17 cellular contexts compared by ENCODE assay signal in the genomic region with DNA sequence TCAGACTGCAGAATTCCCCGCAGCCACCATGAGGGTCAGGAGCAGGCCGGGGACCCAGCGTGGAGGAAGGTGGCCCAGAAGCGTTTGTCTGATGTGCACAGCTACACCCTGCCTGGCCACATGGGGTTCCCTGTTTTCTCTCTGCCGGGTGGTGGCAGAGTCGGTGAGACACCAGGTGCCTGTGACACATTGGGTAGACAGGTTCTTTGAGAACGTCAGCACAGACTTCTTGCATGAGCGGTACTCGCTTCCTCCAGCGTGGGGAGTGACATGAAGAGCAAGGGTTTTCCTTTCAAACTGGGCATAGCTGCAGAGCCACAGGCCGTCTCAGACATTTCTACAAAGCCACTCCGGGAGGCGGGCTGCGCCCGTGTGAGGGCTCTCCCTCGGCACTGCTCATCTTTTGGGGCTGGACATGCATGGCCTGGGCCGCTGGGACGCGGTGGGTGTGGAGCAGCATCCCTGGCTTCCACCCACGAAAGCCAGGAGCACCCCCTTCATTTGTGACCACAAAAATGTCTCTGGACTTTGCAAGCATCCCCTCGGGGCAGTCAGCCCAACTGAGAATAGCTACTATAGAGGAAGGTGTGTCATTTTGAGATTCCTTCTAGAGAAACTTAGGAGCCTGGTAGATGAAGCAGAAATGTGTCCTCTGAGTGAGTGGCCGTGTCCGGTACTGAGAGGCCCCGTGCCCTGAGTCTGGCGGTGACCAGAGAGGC. TPM values are rescaled to one million over a fixed set of nuclear protein-coding genes. Genes with fewer than 3 reads are reported as not detected.
DNase-seq lines count a peak whose midpoint lies in the region; ATAC-seq, FAIRE-seq and TF ChIP-seq lines count a peak whose summit lies in the region.
"Had no signal": no experiment of that assay in that cellular context is flagged by ENCODE, and none has a peak within 500 bp of the region (broad histone marks: within the 10 kb centered on the region; RNA-seq: fewer than 3 reads in every experiment).

No MANE protein-coding gene starts in this region.

- CTCF ChIA-PET in HepG2 (lab: Yijun Ruan, JAX; ENCODE audit: low intra/inter-chr PET ratio, low total read pairs) = no interaction called here

- TSS peak; percentile 24 for BruUV-seq in HepG2 (replicated peaks; lab: Mats Ljungman, UMichigan)

- H3K9me3 ChIP-seq in HepG2 (ENCODE audit: low read length) = no peaks in the 10 kb centered on the region
- H3K9me3 ChIP-seq in right lobe of liver = no peaks in the 10 kb centered on the region
- no peaks in the 10 kb centered on the region for H3K9me3 ChIP-seq in Peyer's patch

- no peak overlapping the region for H2AFZ ChIP-seq in HepG2 (ENCODE audit: low read length)

- H3K4me1 ChIP-seq in HepG2 (ENCODE audit: insufficient read depth, low read length) = no peaks in the 10 kb centered on the region
- H3K4me1 ChIP-seq in right lobe of liver = no peaks in the 10 kb centered on the region
- no peaks in the 10 kb centered on the region for H3K4me1 ChIP-seq in Peyer's patch

- POLR2A ChIA-PET in HepG2 (lab: Yijun Ruan, JAX) = no interaction called here

- WGBS in HepG2 (ENCODE audit: low lambda C conversion rate) = 96% methylated on average over 14 of the region's 25 CpGs
- 94% methylated on average over 10 of the region's 25 CpGs for WGBS in right lobe of liver (ENCODE audit: insufficient coverage, low coverage, low lambda C conversion rate, missing lambda C conversion rate)

- no peaks in the 10 kb centered on the region for H4K20me1 ChIP-seq in HepG2 (ENCODE audit: insufficient read depth, low read length)

- TF ChIP-seq CTCF in HepG2 (CRISPR knock-in tag; IDR thresholded peaks at IDR 0.05) (no peak), right lobe of liver (IDR thresholded peaks at IDR 0.05) (no peak), Peyer's patch (IDR thresholded peaks at IDR 0.05) (no peak)

- H3K36me3 ChIP-seq in HepG2 (replicated peaks in 1 of 2; ENCODE audit: control insufficient read depth in 1 of 2, insufficient read depth in 2 of 2, low read length in 2 of 2) (peaks cover 15 to 50% of the 10 kb centered on the region in 2 experiments; a peak in 4 of 5 replicates), right lobe of liver (peaks cover 0 to 42% (median 14%) of the 10 kb centered on the region in 4 donors), Peyer's patch (peaks cover 0 to 78% (median 0%) of the 10 kb centered on the region in 3 donors)

- H3K4me2 ChIP-seq in HepG2 (ENCODE audit: low read depth, low read length) = no peak overlapping the region

- H3K27ac ChIP-seq in HepG2 (ENCODE audit: extremely low read length, insufficient read depth, low read length) = no peak overlapping the region
- H3K27ac ChIP-seq in right lobe of liver = no peak overlapping the region
- no peak overlapping the region for H3K27ac ChIP-seq in Peyer's patch

- DNase-seq in HepG2 (ENCODE audit: low spot score) = no peak
- no peak for DNase-seq in right lobe of liver
- DNase-seq in amniotic stem cell (lab: John Stamatoyannopoulos, UW) = peak; percentile 75
- peak; percentile 84 for DNase-seq in hepatic stellate cell (ENCODE audit: low spot score)
- peak; percentile 62 for DNase-seq in urothelium cell line (ENCODE audit: low spot score)
- no peak for DNase-seq in COLO829 (ENCODE audit: low spot score)
- DNase-seq in Peyer's patch = no peak
- DNase-seq: caudate nucleus; Karpas-422; left cardiac atrium; NCI-H345; SHP77 treated with DMSO at 0.1 percent for 48 hours; stimulated activated CD4-positive, alpha-beta T cell treated with anti-CD3 and anti-CD28 coated beads, Interleukin-2, amount 100 ng/mL, for 48 hours had no signal

- ATAC-seq in HepG2 (no peak), right lobe of liver (no peak), GM21390 (IDR thresholded peaks at IDR 0.05; ENCODE audit: unreplicated experiment) (no peak)
- ATAC-seq: activated CD4-positive, CD25-positive, alpha-beta regulatory T cell treated with anti-CD3 and anti-CD28 coated beads, Interleukin-2, amount 50 U/mL, for 24 hours; left cardiac atrium had no signal

- no peak overlapping the region for H3K9ac ChIP-seq in HepG2 (ENCODE audit: insufficient read depth, low read depth, low read length)

- in situ Hi-C loops in HepG2 (cut with HindIII; ENCODE audit: extremely low pct_ligation_motif_present, low pct_unique_long_range_greater_than_20kb) = no loop called here

- no peak for FAIRE-seq in HepG2 (lab: Jason Lieb, UNC)
- no peak for FAIRE-seq in urothelium cell line (lab: Jason Lieb, UNC)
- FAIRE-seq: A204.1, G401.6 had no signal

- TF ChIP-seq EP300 in HepG2 (IDR thresholded peaks at IDR 0.05; ENCODE audit: low read depth in 2 of 2, low read length in 2 of 2) = no peak
- TF ChIP-seq EP300 in HepG2 (CRISPR knock-in tag; IDR thresholded peaks at IDR 0.05; ENCODE audit: borderline replicate concordance) = no peak

- TF ChIP-seq RAD21 in HepG2 (CRISPR knock-in tag; IDR thresholded peaks at IDR 0.05) = no peak

- H3K27me3 ChIP-seq in HepG2 (ENCODE audit: control insufficient read depth in 1 of 2, insufficient read depth in 2 of 2, low read length in 2 of 2) = no peaks in the 10 kb centered on the region
- H3K27me3 ChIP-seq in right lobe of liver = no peaks in the 10 kb centered on the region
- H3K27me3 ChIP-seq in Peyer's patch = no peaks in the 10 kb centered on the region

- intact Hi-C loops in HepG2 (cut with micrococcal nuclease; ENCODE audit: unreplicated experiment) = no loop called here
- intact Hi-C loops in right lobe of liver (cut with DNase I) = no loop called here

- H3K79me2 ChIP-seq in HepG2 (ENCODE audit: insufficient read depth, low read length) = no peaks in the 10 kb centered on the region

- H3K4me3 ChIP-seq in HepG2 (replicated peaks in 1 of 3; ENCODE audit: insufficient read depth in 1 of 3, low read depth in 2 of 3, low read length in 3 of 3) (no peak overlapping the region), right lobe of liver (no peak overlapping the region), Peyer's patch (no peak overlapping the region)

- TF ChIP-seq POLR2A in HepG2 (IDR thresholded peaks at IDR 0.05; ENCODE audit: insufficient read depth in 1 of 2, low read depth in 2 of 2, low read length in 2 of 2) (no peak), right lobe of liver (IDR thresholded peaks at IDR 0.05) (no peak), Peyer's patch (IDR thresholded peaks at IDR 0.05) (no peak)

RNA-seq across cellular contexts. Expression of a gene that starts 26.0 kb away (rescaled TPM):
- 4.9 and 15.9 TPM in 2 replicates for total RNA-seq in HepG2 (2016; rRNA removed; fragmentation: Illumina TruSeq; extraction: Trizol)
- 27.7 and 30.7 TPM in 2 replicates for total RNA-seq in HepG2 (2016; cell fraction: cytosol; rRNA removed; fragmentation: Illumina TruSeq; extraction: Trizol; ENCODE audit: low read depth)
- total RNA-seq in HepG2 (2016; cell fraction: insoluble cytoplasmic fraction; rRNA removed; fragmentation: Illumina TruSeq; extraction: Trizol) = 6.6 and 17.1 TPM in 2 replicates
- total RNA-seq in HepG2 (2016; cell fraction: membrane; rRNA removed; fragmentation: Illumina TruSeq; extraction: Trizol) = 19.1 and 22.3 TPM in 2 replicates
- total RNA-seq in HepG2 (2016; cell fraction: nucleus; rRNA removed; fragmentation: Illumina TruSeq; extraction: Trizol) = 17.5 and 23.3 TPM in 2 replicates
- 10.4 and 13.9 TPM in 2 replicates for polyA plus RNA-seq in HepG2 (2011; rRNA removed)
- 7.3 and 17.7 TPM in 2 replicates for polyA plus RNA-seq in HepG2 (2011; cell fraction: cytosol; rRNA removed)
- 96.4 and 121 TPM in 2 replicates for polyA plus RNA-seq in HepG2 (2011; cell fraction: nucleus; rRNA removed)
- 5.5 and 9.1 TPM in 2 replicates for polyA plus RNA-seq in HepG2 (2012)
- 21.1 and 24.5 TPM in 2 replicates for polyA plus RNA-seq in HepG2 (2016; cell fraction: cytosol; fragmentation: Illumina TruSeq; extraction: Trizol; ENCODE audit: low read depth)
- polyA plus RNA-seq in HepG2 (2016; cell fraction: insoluble cytoplasmic fraction; fragmentation: Illumina TruSeq; extraction: Trizol; ENCODE audit: low read depth) = 5.3 and 5.8 TPM in 2 replicates
- 12.6 and 13.9 TPM in 2 replicates for polyA plus RNA-seq in HepG2 (2016; cell fraction: membrane; fragmentation: Illumina TruSeq; extraction: Trizol; ENCODE audit: low read depth)
- 35.8 and 39.3 TPM in 2 replicates for polyA plus RNA-seq in HepG2 (2016; cell fraction: nucleus; fragmentation: Illumina TruSeq; extraction: Trizol; ENCODE audit: insufficient read depth, low read depth)
- polyA minus RNA-seq in HepG2 (2011; rRNA and poly(A)+ RNA removed; ENCODE audit: low replicate concordance) = 2.3 and 4.2 TPM in 2 replicates
- polyA minus RNA-seq in HepG2 (2011; cell fraction: cytosol; rRNA and poly(A)+ RNA removed) = 2.1 and 3.5 TPM in 2 replicates
- 8.4 and 9.0 TPM in 2 replicates for polyA minus RNA-seq in HepG2 (2011; cell fraction: nucleus; rRNA and poly(A)+ RNA removed)
- total RNA-seq in right lobe of liver = 10 to 100 TPM; 17.9 to 36.1 (median 23.2) TPM
- total RNA-seq in Peyer's patch = 100 to 1,000 TPM in 3 of 4 donors, 10 to 100 TPM in 1; 69.3 to 150 (median 126) TPM

RNA-seq across cellular contexts. Expression of a gene that starts 27.3 kb away (rescaled TPM):
- total RNA-seq in HepG2 (2016; rRNA removed; fragmentation: Illumina TruSeq; extraction: Trizol) (1.7 and 7.6 TPM in 2 replicates), right lobe of liver (10 to 100 TPM in 1 of 6 experiments, 1 to 10 TPM in 5; 3.8 to 11.1 (median 5.0) TPM), Peyer's patch (10 to 100 TPM; 54.6 to 99.9 (median 67.0) TPM)
- total RNA-seq in HepG2 (2016; cell fraction: cytosol; rRNA removed; fragmentation: Illumina TruSeq; extraction: Trizol; ENCODE audit: low read depth) = 0.79 and 1.3 TPM in 2 replicates
- 1.7 and 6.0 TPM in 2 replicates for total RNA-seq in HepG2 (2016; cell fraction: insoluble cytoplasmic fraction; rRNA removed; fragmentation: Illumina TruSeq; extraction: Trizol)
- 1.2 TPM in 2 replicates for total RNA-seq in HepG2 (2016; cell fraction: membrane; rRNA removed; fragmentation: Illumina TruSeq; extraction: Trizol)
- total RNA-seq in HepG2 (2016; cell fraction: nucleus; rRNA removed; fragmentation: Illumina TruSeq; extraction: Trizol) = 7.8 and 8.4 TPM in 2 replicates
- polyA plus RNA-seq in HepG2 (2011; rRNA removed) = 4.4 and 6.5 TPM in 2 replicates
- polyA plus RNA-seq in HepG2 (2011; cell fraction: cytosol; rRNA removed) = 1.3 and 2.0 TPM in 2 replicates
- 81.3 and 90.4 TPM in 2 replicates for polyA plus RNA-seq in HepG2 (2011; cell fraction: nucleus; rRNA removed)
- 3.4 and 4.5 TPM in 2 replicates for polyA plus RNA-seq in HepG2 (2012)
- 0.23 and 0.36 TPM in 2 replicates for polyA plus RNA-seq in HepG2 (2016; cell fraction: cytosol; fragmentation: Illumina TruSeq; extraction: Trizol; ENCODE audit: low read depth)
- polyA plus RNA-seq in HepG2 (2016; cell fraction: insoluble cytoplasmic fraction; fragmentation: Illumina TruSeq; extraction: Trizol; ENCODE audit: low read depth) = 1.7 and 2.2 TPM in 2 replicates
- polyA plus RNA-seq in HepG2 (2016; cell fraction: membrane; fragmentation: Illumina TruSeq; extraction: Trizol; ENCODE audit: low read depth) = 0.51 and 0.65 TPM in 2 replicates
- polyA plus RNA-seq in HepG2 (2016; cell fraction: nucleus; fragmentation: Illumina TruSeq; extraction: Trizol; ENCODE audit: insufficient read depth, low read depth) = 31.9 and 34.1 TPM in 2 replicates
- polyA minus RNA-seq in HepG2 (2011; rRNA and poly(A)+ RNA removed; ENCODE audit: low replicate concordance) = 5.2 and 6.5 TPM in 2 replicates
- polyA minus RNA-seq in HepG2 (2011; cell fraction: cytosol; rRNA and poly(A)+ RNA removed) = 0.79 and 1.3 TPM in 2 replicates
- 17.7 and 19.7 TPM in 2 replicates for polyA minus RNA-seq in HepG2 (2011; cell fraction: nucleus; rRNA and poly(A)+ RNA removed)

RNA-seq across cellular contexts. Expression of a gene that starts 27.6 kb away (rescaled TPM):
- total RNA-seq in HepG2 (2016; rRNA removed; fragmentation: Illumina TruSeq; extraction: Trizol) (129 and 131 TPM in 2 replicates), right lobe of liver (10 to 100 TPM; 42.5 to 90.5 (median 52.9) TPM), Peyer's patch (100 to 1,000 TPM in 1 of 4 donors, 10 to 100 TPM in 3; 67.6 to 114 (median 82.3) TPM)
- 34.5 and 36.0 TPM in 2 replicates for total RNA-seq in HepG2 (2016; cell fraction: cytosol; rRNA removed; fragmentation: Illumina TruSeq; extraction: Trizol; ENCODE audit: low read depth)
- total RNA-seq in HepG2 (2016; cell fraction: insoluble cytoplasmic fraction; rRNA removed; fragmentation: Illumina TruSeq; extraction: Trizol) = 130 and 146 TPM in 2 replicates
- 51.5 and 64.0 TPM in 2 replicates for total RNA-seq in HepG2 (2016; cell fraction: membrane; rRNA removed; fragmentation: Illumina TruSeq; extraction: Trizol)
- 59.6 and 64.6 TPM in 2 replicates for total RNA-seq in HepG2 (2016; cell fraction: nucleus; rRNA removed; fragmentation: Illumina TruSeq; extraction: Trizol)
- 61.3 and 63.5 TPM in 2 replicates for polyA plus RNA-seq in HepG2 (2011; rRNA removed)
- polyA plus RNA-seq in HepG2 (2011; cell fraction: cytosol; rRNA removed) = 70.4 and 99.7 TPM in 2 replicates
- 83.9 and 98.7 TPM in 2 replicates for polyA plus RNA-seq in HepG2 (2011; cell fraction: nucleus; rRNA removed)
- 48.9 and 50.7 TPM in 2 replicates for polyA plus RNA-seq in HepG2 (2012)
- polyA plus RNA-seq in HepG2 (2016; cell fraction: cytosol; fragmentation: Illumina TruSeq; extraction: Trizol; ENCODE audit: low read depth) = 42.4 and 48.9 TPM in 2 replicates
- 212 and 241 TPM in 2 replicates for polyA plus RNA-seq in HepG2 (2016; cell fraction: insoluble cytoplasmic fraction; fragmentation: Illumina TruSeq; extraction: Trizol; ENCODE audit: low read depth)
- polyA plus RNA-seq in HepG2 (2016; cell fraction: membrane; fragmentation: Illumina TruSeq; extraction: Trizol; ENCODE audit: low read depth) = 59.9 and 71.5 TPM in 2 replicates
- 154 and 163 TPM in 2 replicates for polyA plus RNA-seq in HepG2 (2016; cell fraction: nucleus; fragmentation: Illumina TruSeq; extraction: Trizol; ENCODE audit: insufficient read depth, low read depth)
- 27.6 and 50.7 TPM in 2 replicates for polyA minus RNA-seq in HepG2 (2011; rRNA and poly(A)+ RNA removed; ENCODE audit: low replicate concordance)
- polyA minus RNA-seq in HepG2 (2011; cell fraction: cytosol; rRNA and poly(A)+ RNA removed) = 25.2 and 30.8 TPM in 2 replicates
- polyA minus RNA-seq in HepG2 (2011; cell fraction: nucleus; rRNA and poly(A)+ RNA removed) = 21.9 and 29.5 TPM in 2 replicates

RNA-seq across cellular contexts. Expression of a gene that starts 37.0 kb away (rescaled TPM):
- total RNA-seq in HepG2 (2016; rRNA removed; fragmentation: Illumina TruSeq; extraction: Trizol) (8.2 and 13.2 TPM in 2 replicates), right lobe of liver (10 to 100 TPM; 18.6 to 42.5 (median 34.5) TPM), Peyer's patch (100 to 1,000 TPM in 2 of 4 donors, 10 to 100 TPM in 2; 76.4 to 148 (median 102) TPM)
- 8.6 and 9.9 TPM in 2 replicates for total RNA-seq in HepG2 (2016; cell fraction: cytosol; rRNA removed; fragmentation: Illumina TruSeq; extraction: Trizol; ENCODE audit: low read depth)
- total RNA-seq in HepG2 (2016; cell fraction: insoluble cytoplasmic fraction; rRNA removed; fragmentation: Illumina TruSeq; extraction: Trizol) = 6.5 and 13.8 TPM in 2 replicates
- 9.4 and 12.7 TPM in 2 replicates for total RNA-seq in HepG2 (2016; cell fraction: membrane; rRNA removed; fragmentation: Illumina TruSeq; extraction: Trizol)
- total RNA-seq in HepG2 (2016; cell fraction: nucleus; rRNA removed; fragmentation: Illumina TruSeq; extraction: Trizol) = 14.1 and 16.2 TPM in 2 replicates
- polyA plus RNA-seq in HepG2 (2011; rRNA removed) = 21.9 and 26.7 TPM in 2 replicates
- polyA plus RNA-seq in HepG2 (2011; cell fraction: cytosol; rRNA removed) = 15.4 and 25.3 TPM in 2 replicates
- 142 and 184 TPM in 2 replicates for polyA plus RNA-seq in HepG2 (2011; cell fraction: nucleus; rRNA removed)
- polyA plus RNA-seq in HepG2 (2012) = 12.3 and 24.9 TPM in 2 replicates
- 6.4 and 7.5 TPM in 2 replicates for polyA plus RNA-seq in HepG2 (2016; cell fraction: cytosol; fragmentation: Illumina TruSeq; extraction: Trizol; ENCODE audit: low read depth)
- polyA plus RNA-seq in HepG2 (2016; cell fraction: insoluble cytoplasmic fraction; fragmentation: Illumina TruSeq; extraction: Trizol; ENCODE audit: low read depth) = 7.6 and 8.0 TPM in 2 replicates
- polyA plus RNA-seq in HepG2 (2016; cell fraction: membrane; fragmentation: Illumina TruSeq; extraction: Trizol; ENCODE audit: low read depth) = 6.8 and 7.3 TPM in 2 replicates
- 29.9 and 32.1 TPM in 2 replicates for polyA plus RNA-seq in HepG2 (2016; cell fraction: nucleus; fragmentation: Illumina TruSeq; extraction: Trizol; ENCODE audit: insufficient read depth, low read depth)
- 15.4 and 19.4 TPM in 2 replicates for polyA minus RNA-seq in HepG2 (2011; rRNA and poly(A)+ RNA removed; ENCODE audit: low replicate concordance)
- 4.5 and 8.0 TPM in 2 replicates for polyA minus RNA-seq in HepG2 (2011; cell fraction: cytosol; rRNA and poly(A)+ RNA removed)
- polyA minus RNA-seq in HepG2 (2011; cell fraction: nucleus; rRNA and poly(A)+ RNA removed) = 12.4 and 13.7 TPM in 2 replicates

RNA-seq across cellular contexts. Expression of a gene that starts 37.4 kb away (rescaled TPM):
- total RNA-seq in HepG2 (2016; rRNA removed; fragmentation: Illumina TruSeq; extraction: Trizol) (43.8 and 61.5 TPM in 2 replicates), right lobe of liver (10 to 100 TPM; 21.1 to 90.3 (median 32.6) TPM), Peyer's patch (10 to 100 TPM; 47.1 to 99.9 (median 59.3) TPM)
- total RNA-seq in HepG2 (2016; cell fraction: cytosol; rRNA removed; fragmentation: Illumina TruSeq; extraction: Trizol; ENCODE audit: low read depth) = 45.7 and 50.6 TPM in 2 replicates
- total RNA-seq in HepG2 (2016; cell fraction: insoluble cytoplasmic fraction; rRNA removed; fragmentation: Illumina TruSeq; extraction: Trizol) = 43.0 and 67.3 TPM in 2 replicates
- total RNA-seq in HepG2 (2016; cell fraction: membrane; rRNA removed; fragmentation: Illumina TruSeq; extraction: Trizol) = 59.0 and 63.2 TPM in 2 replicates
- 26.2 and 29.2 TPM in 2 replicates for total RNA-seq in HepG2 (2016; cell fraction: nucleus; rRNA removed; fragmentation: Illumina TruSeq; extraction: Trizol)
- 25.7 and 33.5 TPM in 2 replicates for polyA plus RNA-seq in HepG2 (2011; rRNA removed)
- 26.7 and 51.2 TPM in 2 replicates for polyA plus RNA-seq in HepG2 (2011; cell fraction: cytosol; rRNA removed)
- 80.7 and 89.5 TPM in 2 replicates for polyA plus RNA-seq in HepG2 (2011; cell fraction: nucleus; rRNA removed)
- 19.8 and 31.7 TPM in 2 replicates for polyA plus RNA-seq in HepG2 (2012)
- 46.9 and 52.9 TPM in 2 replicates for polyA plus RNA-seq in HepG2 (2016; cell fraction: cytosol; fragmentation: Illumina TruSeq; extraction: Trizol; ENCODE audit: low read depth)
- polyA plus RNA-seq in HepG2 (2016; cell fraction: insoluble cytoplasmic fraction; fragmentation: Illumina TruSeq; extraction: Trizol; ENCODE audit: low read depth) = 40.4 and 46.6 TPM in 2 replicates
- 47.2 and 53.9 TPM in 2 replicates for polyA plus RNA-seq in HepG2 (2016; cell fraction: membrane; fragmentation: Illumina TruSeq; extraction: Trizol; ENCODE audit: low read depth)
- polyA plus RNA-seq in HepG2 (2016; cell fraction: nucleus; fragmentation: Illumina TruSeq; extraction: Trizol; ENCODE audit: insufficient read depth, low read depth) = 63.4 and 63.9 TPM in 2 replicates
- 21.1 and 26.9 TPM in 2 replicates for polyA minus RNA-seq in HepG2 (2011; rRNA and poly(A)+ RNA removed; ENCODE audit: low replicate concordance)
- polyA minus RNA-seq in HepG2 (2011; cell fraction: cytosol; rRNA and poly(A)+ RNA removed) = 14.3 and 16.7 TPM in 2 replicates
- 12.1 and 14.0 TPM in 2 replicates for polyA minus RNA-seq in HepG2 (2011; cell fraction: nucleus; rRNA and poly(A)+ RNA removed)

Comparison
In these comparisons a context has a peak if more than half of its experiments do, and no peak if none do; other contexts are left out.
1. DNase-seq: peak in amniotic stem cell (single experiment), hepatic stellate cell (single experiment) and urothelium cell line (single experiment); none in HepG2 (single experiment), right lobe of liver (0 of 3), COLO829 (single experiment) and Peyer's patch (0 of 3).